1 cellular context compared by ENCODE assay signal in genomic region chr4:146232131-146232722, GRCh38.
TF ChIP-seq lines count a peak whose summit lies in the region.

No MANE protein-coding gene starts in this region.

TF ChIP-seq in endothelial cell of umbilical vein, 7 proteins besides CTCF, POLR2A, EP300 and RAD21:
- TF ChIP-seq FOS (IDR thresholded peaks at IDR 0.05; ENCODE audit: borderline replicate concordance, insufficient read depth, low read length) (peak; percentile 16), MYC (IDR thresholded peaks at IDR 0.05; ENCODE audit: low read depth, low read length) (no peak), GATA2 (IDR thresholded peaks at IDR 0.05; ENCODE audit: insufficient read depth, insufficient read length, low read depth, low read length) (peak; percentile 57)
